1 cellular context compared by ENCODE assay signal in genomic region chr18:34028341-34028740, GRCh38.
TF ChIP-seq lines count a peak whose summit lies in the region.

No MANE protein-coding gene starts in this region.

TF ChIP-seq in SK-N-SH, 30 proteins besides CTCF, POLR2A, EP300 and RAD21 (continued from another document):
- TF ChIP-seq CHD2 (IDR thresholded peaks at IDR 0.05; ENCODE audit: low read length, partially characterized antibody) (no peak), NRF1 (IDR thresholded peaks at IDR 0.05; ENCODE audit: low read depth, low read length) (no peak), TCF12 (IDR thresholded peaks at IDR 0.05) (no peak)
